12 cellular contexts compared by ENCODE assay signal in genomic region chr2:220228310-220229006, GRCh38.
DNase-seq lines count a peak whose midpoint lies in the region; ATAC-seq and TF ChIP-seq lines count a peak whose summit lies in the region.
"Had no signal": no experiment of that assay in that cellular context is flagged by ENCODE, and none has a peak within 500 bp of the region (broad histone marks: within the 10 kb centered on the region; RNA-seq: fewer than 3 reads in every experiment).

No MANE protein-coding gene starts in this region.

- H3K4me3 Mint-ChIP-seq in activated naive CD4-positive, alpha-beta T cell treated with anti-CD3 and anti-CD28 coated beads for 36 hours: no peak overlapping the region
- H3K4me3 Mint-ChIP-seq: activated naive CD4-positive, alpha-beta T cell treated with anti-CD3 and anti-CD28 coated beads, Interleukin-2, amount 10 ng/mL, durations not matched to agents 7 days and 5 days had no signal

- peak overlapping the region; percentile 50; the same call in 1 of the 2 replicates for H3K9ac ChIP-seq in IMR-90 (ENCODE audit: low read depth, low read length)
- H3K9ac ChIP-seq in colonic mucosa (ENCODE audit: low read depth in 2 of 2, low read length in 2 of 2): no peak overlapping the region

- H3K27ac ChIP-seq in IMR-90 (ENCODE audit: insufficient read depth, low read length) (peak overlapping the region; percentile 89), body of pancreas (no peak overlapping the region), colonic mucosa (no peak overlapping the region)
- H3K27ac ChIP-seq: C4-2B had no signal

- dilution Hi-C loops in IMR-90 (cut with HindIII; ENCODE audit: low sequenced_read_pairs, unreplicated experiment): no loop called here

- peak overlapping the region; percentile 99 for H2BK20ac ChIP-seq in IMR-90 (ENCODE audit: low read depth, low read length)

- H3K27me3 ChIP-seq in IMR-90 (ENCODE audit: control insufficient read depth, insufficient read depth, low read length) (no peaks in the 10 kb centered on the region), body of pancreas (no peaks in the 10 kb centered on the region), colonic mucosa (no peaks in the 10 kb centered on the region)

- peak overlapping the region; percentile 99 for H2BK120ac ChIP-seq in IMR-90 (ENCODE audit: low read depth, low read length)

- peak overlapping the region; percentile 99 for H4K91ac ChIP-seq in IMR-90 (ENCODE audit: insufficient read depth, low read depth, low read length)

- peak overlapping the region; percentile 84 for H2AK9ac ChIP-seq in IMR-90 (replicated peaks; ENCODE audit: low read depth, low read length, poor library complexity)

- 0% methylated on average over 3 of the region's 8 CpGs; no CpG with 5 or more reads in 1 of the 2 experiments for WGBS in IMR-90 (ENCODE audit: extremely low coverage in 2 of 2, insufficient read length in 1 of 2), 2 experiments
- 71 to 76% methylated on average over 7 to 8 of the region's 8 CpGs for WGBS in body of pancreas, 2 donors

- peak; percentile 81 for ATAC-seq in IMR-90 (ENCODE audit: low read depth)
- ATAC-seq in body of pancreas: peak; percentile 21
- ATAC-seq in GM19397 (IDR thresholded peaks at IDR 0.05; ENCODE audit: unreplicated experiment): no peak

- TF ChIP-seq CTCF in IMR-90 (conservative IDR thresholded peaks at IDR 0.05; ENCODE audit: low read depth, low read length): no peak
- TF ChIP-seq CTCF in body of pancreas (IDR thresholded peaks at IDR 0.05): no peak
- no peak for TF ChIP-seq CTCF in colonic mucosa (IDR thresholded peaks at IDR 0.05)

- peak overlapping the region; percentile 65 to 95 for H4K8ac ChIP-seq in IMR-90 (ENCODE audit: low read depth in 2 of 2, low read length in 2 of 2)

- H4K5ac ChIP-seq in IMR-90 (ENCODE audit: low read depth, low read length): peak overlapping the region; percentile 84

- TF ChIP-seq POLR2A in IMR-90 (IDR thresholded peaks at IDR 0.05; ENCODE audit: low read depth, low read length) (no peak), body of pancreas (IDR thresholded peaks at IDR 0.05) (no peak)

- peak overlapping the region; percentile 99 for H2BK5ac ChIP-seq in IMR-90 (ENCODE audit: low read depth, low read length, poor library complexity, severe bottlenecking)

- H2BK15ac ChIP-seq in IMR-90 (ENCODE audit: low read depth, low read length): peak overlapping the region; percentile 71; the same call in 2 of the 3 replicates

- H3K9me3 ChIP-seq in IMR-90 (ENCODE audit: control insufficient read depth, insufficient read depth, low read length): no peaks in the 10 kb centered on the region
- no peaks in the 10 kb centered on the region for H3K9me3 ChIP-seq in body of pancreas
- H3K9me3 ChIP-seq in colonic mucosa: no peaks in the 10 kb centered on the region

- H3K36me3 Mint-ChIP-seq in activated naive CD4-positive, alpha-beta T cell treated with anti-CD3 and anti-CD28 coated beads for 36 hours (ENCODE audit: low read depth): no peaks in the 10 kb centered on the region
- H3K36me3 Mint-ChIP-seq: activated naive CD4-positive, alpha-beta T cell treated with anti-CD3 and anti-CD28 coated beads, Interleukin-2, amount 10 ng/mL, durations not matched to agents 7 days and 5 days had no signal

- DNase-seq in AG08395 (ENCODE audit: low spot score) (peak; percentile 90), IMR-90 (peak; percentile 99), body of pancreas (peak in 2 of 4 donors; percentile 6 to 16), kidney tubule cell (ENCODE audit: low spot score) (peak; percentile 95), D341Med (ENCODE audit: low spot score) (no peak), colonic mucosa (no peak)
- DNase-seq in activated naive CD4-positive, alpha-beta T cell treated with anti-CD3 and anti-CD28 coated beads for 36 hours: no peak
- DNase-seq: activated CD4-positive, alpha-beta T cell treated with anti-CD3 and anti-CD28 coated beads for 4 hours; activated naive CD4-positive, alpha-beta T cell treated with anti-CD3 and anti-CD28 coated beads, Interleukin-2, amount 10 ng/mL, durations not matched to agents 7 days and 5 days; KBM-7 had no signal

- no TSS peak for BruUV-seq in IMR-90 (replicated peaks; lab: Mats Ljungman, UMichigan)

- peak overlapping the region; percentile 98 for H3K23ac ChIP-seq in IMR-90 (ENCODE audit: low read depth, low read length)

- H2AFZ ChIP-seq in IMR-90 (replicated peaks; ENCODE audit: low read length, poor library complexity): peak overlapping the region; percentile 68

- no peaks in the 10 kb centered on the region for H3K4me1 Mint-ChIP-seq in activated naive CD4-positive, alpha-beta T cell treated with anti-CD3 and anti-CD28 coated beads for 36 hours (ENCODE audit: low read depth)
- H3K4me1 Mint-ChIP-seq: activated naive CD4-positive, alpha-beta T cell treated with anti-CD3 and anti-CD28 coated beads, Interleukin-2, amount 10 ng/mL, durations not matched to agents 7 days and 5 days had no signal

- H3K36me3 ChIP-seq in IMR-90 (ENCODE audit: control insufficient read depth, insufficient read depth, low read length): no peaks in the 10 kb centered on the region
- H3K36me3 ChIP-seq in body of pancreas (replicated peaks in 1 of 2; ENCODE audit: insufficient read depth in 1 of 2, low read depth in 2 of 2): no peaks in the 10 kb centered on the region
- no peaks in the 10 kb centered on the region for H3K36me3 ChIP-seq in colonic mucosa

- H3K4me2 ChIP-seq in IMR-90 (ENCODE audit: low read depth, low read length): peak overlapping the region; percentile 75

- H3K56ac ChIP-seq in IMR-90 (ENCODE audit: extremely low read depth, insufficient read depth, low read length): peak overlapping the region; percentile 81

- TF ChIP-seq RAD21 in IMR-90 (IDR thresholded peaks at IDR 0.05; ENCODE audit: low read length): 0 out of 2 replicates have a peak, but pooled peaks have one; percentile 10

- H3K4me3 ChIP-seq in IMR-90 (ENCODE audit: insufficient read depth, low read depth, low read length) (no peak overlapping the region; the same call in 1 of the 2 replicates), body of pancreas (no peak overlapping the region), colonic mucosa (no peak overlapping the region)

- CTCF ChIA-PET in IMR-90 (lab: Yijun Ruan, JAX): no interaction called here
- CTCF ChIA-PET in activated naive CD4-positive, alpha-beta T cell treated with anti-CD3 and anti-CD28 coated beads for 36 hours (lab: Charles Lee): no interaction called here

- intact Hi-C loops in IMR-90 (cut with micrococcal nuclease): loop anchor here (5.0 to 10.0 kb wide), 7 partner anchors 49 to 869 kb away; no protein-coding TSS in a partner anchor
- intact Hi-C loops in body of pancreas (cut with DNase I): no loop called here
- intact Hi-C loops in activated naive CD4-positive, alpha-beta T cell treated with anti-CD3 and anti-CD28 coated beads for 36 hours (cut with micrococcal nuclease): no loop called here
- intact Hi-C loops in colonic mucosa (cut with DNase I): no loop called here

- no peaks in the 10 kb centered on the region for H4K20me1 ChIP-seq in IMR-90 (ENCODE audit: insufficient read depth, low read length)

- H3K79me1 ChIP-seq in IMR-90 (ENCODE audit: low read depth in 1 of 2, low read length in 2 of 2): no peaks in the 10 kb centered on the region

- H3K9me1 ChIP-seq in IMR-90 (ENCODE audit: insufficient read depth, low read length): peaks cover 13% of the 10 kb centered on the region

- peak overlapping the region; percentile 83 for H2AK5ac ChIP-seq in IMR-90 (ENCODE audit: low read depth, low read length)

- H3K14ac ChIP-seq in IMR-90 (replicated peaks; ENCODE audit: low read depth, low read length): peak overlapping the region; percentile 95

- peak overlapping the region; percentile 98 for H3K4ac ChIP-seq in IMR-90 (ENCODE audit: low read depth, low read length)

- H3K4me1 ChIP-seq in IMR-90 (ENCODE audit: control insufficient read depth, insufficient read depth, low read length) (peaks cover 18% of the 10 kb centered on the region), body of pancreas (no peaks in the 10 kb centered on the region), colonic mucosa (no peaks in the 10 kb centered on the region)

- peak overlapping the region; percentile 88 for H3K18ac ChIP-seq in IMR-90 (ENCODE audit: low read depth, low read length)

- H3K9me3 Mint-ChIP-seq in activated naive CD4-positive, alpha-beta T cell treated with anti-CD3 and anti-CD28 coated beads for 36 hours: no peaks in the 10 kb centered on the region
- H3K9me3 Mint-ChIP-seq: activated naive CD4-positive, alpha-beta T cell treated with anti-CD3 and anti-CD28 coated beads, Interleukin-2, amount 10 ng/mL, durations not matched to agents 7 days and 5 days had no signal

- no peak overlapping the region for H3K27ac Mint-ChIP-seq in activated naive CD4-positive, alpha-beta T cell treated with anti-CD3 and anti-CD28 coated beads for 36 hours
- H3K27ac Mint-ChIP-seq: activated naive CD4-positive, alpha-beta T cell treated with anti-CD3 and anti-CD28 coated beads, Interleukin-2, amount 10 ng/mL, durations not matched to agents 7 days and 5 days had no signal

- in situ Hi-C loops in IMR-90 (cut with MboI; ENCODE audit: low sequenced_read_pairs): no loop called here

- POLR2A ChIA-PET in IMR-90 (lab: Charles Lee; ENCODE audit: unreplicated experiment): no interaction called here

- H3K27me3 Mint-ChIP-seq in activated naive CD4-positive, alpha-beta T cell treated with anti-CD3 and anti-CD28 coated beads for 36 hours (ENCODE audit: low read depth): no peaks in the 10 kb centered on the region
- H3K27me3 Mint-ChIP-seq: activated naive CD4-positive, alpha-beta T cell treated with anti-CD3 and anti-CD28 coated beads, Interleukin-2, amount 10 ng/mL, durations not matched to agents 7 days and 5 days had no signal

TF ChIP-seq in IMR-90, 13 proteins besides CTCF, POLR2A, EP300 and RAD21 (continues in another document):
- TF ChIP-seq RFX5 (IDR thresholded peaks at IDR 0.05; ENCODE audit: low read depth, low read length) (peak; percentile 61; the same call in 1 of the 2 replicates), RCOR1 (IDR thresholded peaks at IDR 0.05; ENCODE audit: insufficient replicate concordance, low read length) (no peak), NFE2L2 (IDR thresholded peaks at IDR 0.05; ENCODE audit: low read depth, low read length) (no peak), MAFK (IDR thresholded peaks at IDR 0.05; ENCODE audit: low read depth, low read length) (peak; percentile 56; the same call in 1 of the 2 replicates), SMC3 (IDR thresholded peaks at IDR 0.05; ENCODE audit: low read depth, low read length) (no peak), BHLHE40 (IDR thresholded peaks at IDR 0.05; ENCODE audit: low read depth, low read length) (peak; percentile 55), ELK1 (IDR thresholded peaks at IDR 0.05; ENCODE audit: borderline replicate concordance, low read depth, low read length) (no peak)

Comparison
In these comparisons a context has a peak if more than half of its experiments do, and no peak if none do; other contexts are left out.
1. DNase-seq: peak in AG08395 (single experiment), IMR-90 (single experiment) and kidney tubule cell (single experiment); none in activated naive CD4-positive, alpha-beta T cell treated with anti-CD3 and anti-CD28 coated beads for 36 hours (single experiment), D341Med (single experiment) and colonic mucosa (single experiment).